Comparison of ENCODE assay signal across 16 cellular contexts in the genomic region with DNA sequence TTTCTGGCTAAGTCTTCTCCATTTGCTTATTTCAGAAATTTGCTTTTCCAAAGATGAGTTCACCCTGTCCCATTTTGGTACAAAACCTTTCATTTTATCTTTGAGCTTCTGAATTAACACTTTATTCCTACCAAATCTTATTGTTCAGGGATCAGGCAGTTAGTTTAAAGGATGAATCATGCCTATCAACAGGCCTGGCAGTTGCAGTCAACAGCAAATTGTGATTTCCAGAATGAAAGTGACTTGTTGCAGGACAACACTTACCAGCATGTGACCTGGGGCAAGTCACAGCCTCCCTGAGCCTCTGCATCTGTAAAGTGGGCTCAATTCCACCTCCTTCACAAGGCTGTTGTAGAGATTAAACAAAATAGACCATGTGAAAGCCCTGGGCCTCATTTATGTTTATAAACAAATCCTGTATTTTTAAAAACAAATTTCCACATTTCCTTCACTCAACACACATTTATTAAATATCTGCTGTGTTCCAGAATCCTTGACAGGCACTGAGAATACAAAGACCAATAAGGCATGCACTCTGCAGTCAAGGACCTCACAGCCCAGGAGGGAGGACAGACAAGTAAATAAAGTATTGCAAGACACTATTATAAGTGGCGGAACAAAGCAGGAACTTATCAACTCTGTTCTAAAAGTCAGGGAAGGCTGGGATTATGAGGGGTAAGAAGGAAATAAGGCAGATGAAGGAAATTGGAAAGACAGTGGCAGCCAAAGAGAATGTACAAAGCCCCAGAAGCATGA.
"Had no signal": no experiment of that assay in that cellular context is flagged by ENCODE, and none has a peak within 500 bp of the region (broad histone marks: within the 10 kb centered on the region; RNA-seq: fewer than 3 reads in every experiment).

No MANE protein-coding gene starts in this region.

- FAIRE-seq: pancreas had no signal

- ATAC-seq: activated T-cell treated with anti-CD3 and anti-CD28 coated beads, Interleukin-2, amount 50 U/mL, for 4 hours; foreskin keratinocyte; pancreas; stimulated activated naive CD8-positive, alpha-beta T cell treated with anti-CD3 and anti-CD28 coated beads, Interleukin-15, amount 100 ng/mL, for 72 hours had no signal

- H3K4me3 ChIP-seq: esophagus muscularis mucosa, left ventricle myocardium inferior, pancreas, thoracic aorta had no signal

- H3K27ac ChIP-seq: esophagus muscularis mucosa, foreskin keratinocyte, left ventricle myocardium inferior, pancreas, thoracic aorta had no signal

- H3K4me1 ChIP-seq: esophagus muscularis mucosa, pancreas had no signal

- H3K36me3 ChIP-seq: esophagus muscularis mucosa, left ventricle myocardium inferior, pancreas, thoracic aorta had no signal

- H3K27me3 ChIP-seq: esophagus muscularis mucosa, foreskin keratinocyte, pancreas had no signal

- DNase-seq: activated CD4-positive, alpha-beta T cell treated with anti-CD3 and anti-CD28 coated beads, Interleukin-2, amount 50 U/mL, for 48 hours; activated CD4-positive, CD25-positive, alpha-beta regulatory T cell treated with anti-CD3 and anti-CD28 coated beads, Interleukin-2, amount 50 U/mL, for 72 hours; activated gamma-delta T cell; activated T-cell treated with anti-CD3 and anti-CD28 coated beads, Interleukin-2, amount 50 U/mL, for 4 hours; amygdala; foreskin keratinocyte; head of caudate nucleus; islet precursor cell; left ventricle myocardium inferior; pancreas; stimulated activated CD4-positive, alpha-beta T cell treated with anti-CD3 and anti-CD28 coated beads, Interleukin-4, amount 100 ng/mL, for 1 hour; stimulated activated CD8-positive, alpha-beta memory T cell treated with anti-CD3 and anti-CD28 coated beads, Interleukin-4, amount 100 ng/mL, for 48 hours; stimulated activated naive CD8-positive, alpha-beta T cell treated with anti-CD3 and anti-CD28 coated beads, Interleukin-15, amount 100 ng/mL, for 72 hours; T-helper 2 cell had no signal

- H3K9me3 ChIP-seq: esophagus muscularis mucosa, left ventricle myocardium inferior, pancreas, thoracic aorta had no signal
